10 cellular contexts compared by ENCODE assay signal in the genomic region with DNA sequence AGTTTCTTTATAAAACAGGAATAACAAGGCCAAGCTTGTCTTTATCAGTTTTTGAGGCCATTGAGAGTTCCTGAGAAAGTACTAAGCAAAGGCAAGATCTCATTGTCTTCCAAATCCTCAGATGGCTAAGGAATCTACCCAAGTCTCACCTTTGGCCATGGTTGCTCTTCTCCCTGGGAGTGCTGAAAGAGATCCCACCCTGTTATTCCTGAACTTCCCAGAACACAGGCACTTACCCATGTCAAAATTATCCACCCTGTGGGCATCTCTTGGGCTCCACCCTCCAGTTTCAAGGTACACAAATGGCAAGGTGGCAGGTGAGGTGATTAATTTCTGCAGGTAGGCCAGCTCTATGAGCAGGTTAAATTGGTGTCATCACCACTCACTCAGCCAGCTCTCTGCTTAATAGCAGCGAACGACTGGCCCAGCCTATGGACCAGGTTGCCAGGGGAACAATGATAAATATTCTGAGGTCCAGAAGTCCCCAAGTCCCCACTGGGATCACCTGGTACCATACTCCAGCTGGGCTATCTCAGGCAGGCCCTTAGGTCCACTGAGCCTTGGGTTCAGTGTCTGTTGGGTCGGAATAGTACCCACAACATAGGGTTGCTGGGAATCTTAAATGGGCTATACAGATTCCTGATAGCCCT. TPM values are rescaled to one million over a fixed set of nuclear protein-coding genes. Genes with fewer than 3 reads are reported as not detected.
DNase-seq lines count a peak whose midpoint lies in the region; ATAC-seq and TF ChIP-seq lines count a peak whose summit lies in the region.
"Had no signal": no experiment of that assay in that cellular context is flagged by ENCODE, and none has a peak within 500 bp of the region (broad histone marks: within the 10 kb centered on the region; RNA-seq: fewer than 3 reads in every experiment).

No MANE protein-coding gene starts in this region.

- 52 to 68% (median 54%) methylated on average over 3 of the region's 3 CpGs for WGBS in heart left ventricle, 4 donors

- H3K4me3 ChIP-seq in heart left ventricle (peak overlapping the region in 4 of 12 donors; percentile 56 to 81 (median 70)), lower lobe of right lung (no peak overlapping the region), colonic mucosa (no peak overlapping the region)

- CTCF ChIA-PET in WTC11 (lab: Charles Lee) = interaction anchor here (2.1 kb wide), 1 partner anchor 170 kb away, joined by 6 read pairs; no protein-coding TSS in a partner anchor

- H3K27ac ChIP-seq in heart left ventricle (peak overlapping the region; percentile 93 to 100 (median 98)), lower lobe of right lung (peak overlapping the region; percentile 96), colonic mucosa (no peak overlapping the region)

- ATAC-seq in heart left ventricle (no peak), left ventricle myocardium superior (no peak), WTC11 (no peak), lower lobe of right lung (no peak), HG02981 (IDR thresholded peaks at IDR 0.05; ENCODE audit: unreplicated experiment) (no peak)

- DNase-seq in heart left ventricle (no peak), left ventricle myocardium superior (no peak), WTC11 (ENCODE audit: low spot score) (no peak), lower lobe of right lung (no peak), type B pancreatic cell (ENCODE audit: extremely low spot score, unreplicated experiment) (no peak), colonic mucosa (no peak), Ammon's horn (ENCODE audit: low spot score) (no peak)
- DNase-seq: NCI-H526 had no signal

- TF ChIP-seq POLR2A in heart left ventricle (IDR thresholded peaks at IDR 0.05) = no peak

- H3K9me3 Mint-ChIP-seq in WTC11 = no peaks in the 10 kb centered on the region
- H3K9me3 Mint-ChIP-seq in type B pancreatic cell = no peaks in the 10 kb centered on the region

- peak overlapping the region in 1 of 2 donors; percentile 76 for H3K9ac ChIP-seq in colonic mucosa (ENCODE audit: low read depth in 2 of 2, low read length in 2 of 2)

- H3K27me3 ChIP-seq in heart left ventricle = peaks cover 0 to 4% (median 0%) of the 10 kb centered on the region in 9 donors
- no peaks in the 10 kb centered on the region for H3K27me3 ChIP-seq in lower lobe of right lung (ENCODE audit: low read depth)
- H3K27me3 ChIP-seq in colonic mucosa = no peaks in the 10 kb centered on the region

- intact Hi-C loops in heart left ventricle (cut with DNase I) (loop anchor here (2.0 to 10.0 kb wide), 14 partner anchors 52 to 780 kb away; partner anchors contain the start of genes ACTR2 (in 1 of the 10) and SERTAD2 (in 1 of the 10)), left ventricle myocardium superior (cut with micrococcal nuclease) (loop anchor here (5.0 kb wide), 1 partner anchor 167 kb away; no protein-coding TSS in a partner anchor), lower lobe of right lung (cut with DNase I) (no loop called here), colonic mucosa (cut with DNase I) (loop anchor here (5.0 to 10.0 kb wide), 2 partner anchors 52 to 170 kb away; no protein-coding TSS in a partner anchor)

- H3K4me1 ChIP-seq in heart left ventricle (peaks cover 0 to 34% (median 20%) of the 10 kb centered on the region in 12 donors), lower lobe of right lung (peaks cover 25% of the 10 kb centered on the region), colonic mucosa (peaks cover under 1% of the 10 kb centered on the region)

- H3K9me3 ChIP-seq in heart left ventricle (no peaks in the 10 kb centered on the region), lower lobe of right lung (no peaks in the 10 kb centered on the region), colonic mucosa (no peaks in the 10 kb centered on the region)
- H3K9me3 ChIP-seq: neutrophil had no signal

- H3K36me3 ChIP-seq in heart left ventricle = no peaks in the 10 kb centered on the region
- no peaks in the 10 kb centered on the region for H3K36me3 ChIP-seq in lower lobe of right lung
- H3K36me3 ChIP-seq in colonic mucosa = no peaks in the 10 kb centered on the region
- H3K36me3 ChIP-seq: neutrophil had no signal

- H3K36me3 Mint-ChIP-seq in WTC11 = no peaks in the 10 kb centered on the region
- no peaks in the 10 kb centered on the region for H3K36me3 Mint-ChIP-seq in type B pancreatic cell

- POLR2A ChIA-PET in WTC11 (lab: Charles Lee) = no interaction called here

- H3K27me3 Mint-ChIP-seq in WTC11 (ENCODE audit: low read depth) (peaks cover 71% of the 10 kb centered on the region), type B pancreatic cell (no peaks in the 10 kb centered on the region)

- H3K27ac Mint-ChIP-seq in WTC11 = no peak overlapping the region
- peak overlapping the region; percentile 97 for H3K27ac Mint-ChIP-seq in type B pancreatic cell

- peak overlapping the region; percentile 94 for H3K4me3 Mint-ChIP-seq in WTC11
- H3K4me3 Mint-ChIP-seq in type B pancreatic cell = peak overlapping the region; percentile 96

- peaks cover 48% of the 10 kb centered on the region for H3K4me1 Mint-ChIP-seq in WTC11
- H3K4me1 Mint-ChIP-seq in type B pancreatic cell (ENCODE audit: unreplicated experiment) = peaks cover 33% of the 10 kb centered on the region

- TF ChIP-seq CTCF in heart left ventricle (IDR thresholded peaks at IDR 0.05) (no peak), WTC11 (IDR thresholded peaks at IDR 0.05) (no peak), lower lobe of right lung (IDR thresholded peaks at IDR 0.05) (no peak), type B pancreatic cell (conservative IDR thresholded peaks at IDR 0.05) (no peak), colonic mucosa (IDR thresholded peaks at IDR 0.05) (no peak)

TF ChIP-seq in WTC11, 78 proteins besides CTCF, POLR2A, EP300 and RAD21:
- TF ChIP-seq MLX (CRISPR knock-in tag; IDR thresholded peaks at IDR 0.05) (no peak), FOXK1 (CRISPR knock-in tag; IDR thresholded peaks at IDR 0.05) (no peak), ZNF219 (CRISPR knock-in tag; IDR thresholded peaks at IDR 0.05; ENCODE audit: borderline replicate concordance) (no peak), CREM (CRISPR knock-in tag; IDR thresholded peaks at IDR 0.05) (no peak), ZNF121 (CRISPR knock-in tag; IDR thresholded peaks at IDR 0.05) (no peak), KAT7 (CRISPR knock-in tag; IDR thresholded peaks at IDR 0.05; ENCODE audit: borderline replicate concordance) (no peak)
- TF ChIP-seq, protein P1, sequence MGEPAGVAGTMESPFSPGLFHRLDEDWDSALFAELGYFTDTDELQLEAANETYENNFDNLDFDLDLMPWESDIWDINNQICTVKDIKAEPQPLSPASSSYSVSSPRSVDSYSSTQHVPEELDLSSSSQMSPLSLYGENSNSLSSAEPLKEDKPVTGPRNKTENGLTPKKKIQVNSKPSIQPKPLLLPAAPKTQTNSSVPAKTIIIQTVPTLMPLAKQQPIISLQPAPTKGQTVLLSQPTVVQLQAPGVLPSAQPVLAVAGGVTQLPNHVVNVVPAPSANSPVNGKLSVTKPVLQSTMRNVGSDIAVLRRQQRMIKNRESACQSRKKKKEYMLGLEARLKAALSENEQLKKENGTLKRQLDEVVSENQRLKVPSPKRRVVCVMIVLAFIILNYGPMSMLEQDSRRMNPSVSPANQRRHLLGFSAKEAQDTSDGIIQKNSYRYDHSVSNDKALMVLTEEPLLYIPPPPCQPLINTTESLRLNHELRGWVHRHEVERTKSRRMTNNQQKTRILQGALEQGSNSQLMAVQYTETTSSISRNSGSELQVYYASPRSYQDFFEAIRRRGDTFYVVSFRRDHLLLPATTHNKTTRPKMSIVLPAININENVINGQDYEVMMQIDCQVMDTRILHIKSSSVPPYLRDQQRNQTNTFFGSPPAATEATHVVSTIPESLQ (CRISPR knock-in tag; IDR thresholded peaks at IDR 0.05) = no peak

RNA-seq across cellular contexts. Expression of gene SPRED2, which starts 2.3 kb away (rescaled TPM):
- total RNA-seq in heart left ventricle = 10 to 100 TPM; 10.2 to 24.4 (median 17.5) TPM
- 10 to 100 TPM in 1 of 2 donors, 1 to 10 TPM in 1; 7.0 to 14.8 TPM for polyA plus RNA-seq in heart left ventricle
- 12.8 TPM for total RNA-seq in left ventricle myocardium superior
- total RNA-seq in WTC11 (2021) = 26.4 to 34.1 TPM (median 32.7 TPM) in 3 replicates
- total RNA-seq in lower lobe of right lung = 43.9 TPM
- 38.9 and 43.0 TPM in 2 replicates for total RNA-seq in type B pancreatic cell (ENCODE audit: low replicate concordance)
- total RNA-seq in colonic mucosa = 10 to 100 TPM; 36.9 to 47.8 TPM
